ENCODE assay signal across 8 cellular contexts in genomic region chr1:85330711-85331290, GRCh38. TPM values are rescaled to one million over a fixed set of nuclear protein-coding genes. Genes with fewer than 3 reads are reported as not detected.
DNase-seq lines count a peak whose midpoint lies in the region; ATAC-seq and TF ChIP-seq lines count a peak whose summit lies in the region.

No MANE protein-coding gene starts in this region.

- in situ Hi-C loops in IMR-90 (cut with MboI; ENCODE audit: low sequenced_read_pairs) (no loop called here), gastrocnemius medialis (cut with MboI; ENCODE audit: low sequenced_read_pairs in 4 of 4) (no loop called here)

- CTCF ChIA-PET in IMR-90 (lab: Yijun Ruan, JAX) = interaction anchor here (0.6 to 1.2 kb wide), 5 partner anchors 10 to 67 kb away, joined by 3 to 5 read pairs (median 4); no protein-coding TSS in a partner anchor
- CTCF ChIA-PET in CD4-positive, alpha-beta memory T cell (lab: Charles Lee; ENCODE audit: partially characterized antibody) = no interaction called here

- POLR2A ChIA-PET in IMR-90 (lab: Charles Lee; ENCODE audit: unreplicated experiment) = interaction anchor here (0.6 to 2.2 kb wide), 3 partner anchors 10 to 250 kb away, joined by 6 to 7 read pairs (median 6); partner anchors contain the start of gene CCN1
- POLR2A ChIA-PET in CD4-positive, alpha-beta memory T cell (lab: Charles Lee; ENCODE audit: partially characterized antibody) = no interaction called here

- TF ChIP-seq EP300 in esophagus muscularis mucosa (IDR thresholded peaks at IDR 0.05) = no peak

- peak overlapping the region; percentile 84 for H3K18ac ChIP-seq in IMR-90 (ENCODE audit: low read depth, low read length)

- TF ChIP-seq RAD21 in IMR-90 (IDR thresholded peaks at IDR 0.05; ENCODE audit: low read length) = no peak

- peak overlapping the region; percentile 95 for H2AK5ac ChIP-seq in IMR-90 (ENCODE audit: low read depth, low read length)

- H3K9me3 ChIP-seq in IMR-90 (ENCODE audit: control insufficient read depth, insufficient read depth, low read length) (peaks cover 3% of the 10 kb centered on the region), esophagus muscularis mucosa (peaks cover 0 to 8% (median 0%) of the 10 kb centered on the region in 4 donors), gastrocnemius medialis (no peaks in the 10 kb centered on the region)
- H3K9me3 ChIP-seq in CD4-positive, alpha-beta memory T cell (ENCODE audit: control insufficient read depth in 1 of 2, low read length in 2 of 2) = no peaks in the 10 kb centered on the region

- H3K23ac ChIP-seq in IMR-90 (ENCODE audit: low read depth, low read length) = peak overlapping the region; percentile 98

- H4K5ac ChIP-seq in IMR-90 (ENCODE audit: low read depth, low read length) = peak overlapping the region; percentile 82

- H3K9me1 ChIP-seq in IMR-90 (ENCODE audit: insufficient read depth, low read length) = peaks cover 16% of the 10 kb centered on the region

- H2BK15ac ChIP-seq in IMR-90 (ENCODE audit: low read depth, low read length) = peak overlapping the region; percentile 86; the same call in 2 of the 3 replicates

- dilution Hi-C loops in IMR-90 (cut with HindIII; ENCODE audit: low sequenced_read_pairs, unreplicated experiment) = no loop called here

- H3K9me3 Mint-ChIP-seq in T-helper 2 cell treated with Interferon-gamma antibody and Interleukin-4, amounts not matched to agents 5 μg/mL and 100 μg/mL, for 36 hours = peaks cover 12% of the 10 kb centered on the region
- H3K9me3 Mint-ChIP-seq in CD4-positive, alpha-beta memory T cell = peaks cover 6 to 22% (median 14%) of the 10 kb centered on the region in 8 donors

- peak overlapping the region; percentile 26 for H2AFZ ChIP-seq in IMR-90 (replicated peaks; ENCODE audit: low read length, poor library complexity)

- no peak overlapping the region for H3K4me3 Mint-ChIP-seq in T-helper 2 cell treated with Interferon-gamma antibody and Interleukin-4, amounts not matched to agents 5 μg/mL and 100 μg/mL, for 36 hours
- no peak overlapping the region for H3K4me3 Mint-ChIP-seq in CD4-positive, alpha-beta memory T cell

- H4K20me1 ChIP-seq in IMR-90 (ENCODE audit: insufficient read depth, low read length) = no peaks in the 10 kb centered on the region

- ATAC-seq in GM18907 (IDR thresholded peaks at IDR 0.05; ENCODE audit: unreplicated experiment) = peak; percentile 78
- ATAC-seq in IMR-90 (ENCODE audit: low read depth) = peak; percentile 62
- ATAC-seq in gastrocnemius medialis = peak; percentile 35 to 57
- ATAC-seq in GM21576 (IDR thresholded peaks at IDR 0.05; ENCODE audit: unreplicated experiment) = no peak

- peak overlapping the region; percentile 95 for H2AK9ac ChIP-seq in IMR-90 (replicated peaks; ENCODE audit: low read depth, low read length, poor library complexity)

- H2BK120ac ChIP-seq in IMR-90 (ENCODE audit: low read depth, low read length) = peak overlapping the region; percentile 99

- 0 out of 2 replicates have a peak, but pooled peaks cover 2% of the 10 kb centered on the region for H3K36me3 ChIP-seq in IMR-90 (ENCODE audit: control insufficient read depth, insufficient read depth, low read length)
- H3K36me3 ChIP-seq in esophagus muscularis mucosa = no peaks in the 10 kb centered on the region
- no peaks in the 10 kb centered on the region for H3K36me3 ChIP-seq in gastrocnemius medialis
- H3K36me3 ChIP-seq in CD4-positive, alpha-beta memory T cell (ENCODE audit: insufficient read depth, low read length) = no peaks in the 10 kb centered on the region

- peak overlapping the region; percentile 92 for H3K14ac ChIP-seq in IMR-90 (replicated peaks; ENCODE audit: low read depth, low read length)

- no CpG with 5 or more reads among the region's 6 CpGs for WGBS in IMR-90 (ENCODE audit: extremely low coverage in 2 of 2, insufficient read length in 1 of 2), 2 experiments
- 44% methylated on average over 6 of the region's 6 CpGs for WGBS in esophagus muscularis mucosa

- H4K8ac ChIP-seq in IMR-90 (ENCODE audit: low read depth in 2 of 2, low read length in 2 of 2) = peak overlapping the region; percentile 28 to 96

- peaks cover 38% of the 10 kb centered on the region for H3K27me3 Mint-ChIP-seq in T-helper 2 cell treated with Interferon-gamma antibody and Interleukin-4, amounts not matched to agents 5 μg/mL and 100 μg/mL, for 36 hours (ENCODE audit: low read depth)
- H3K27me3 Mint-ChIP-seq in CD4-positive, alpha-beta memory T cell = peaks cover 2 to 5% of the 10 kb centered on the region in 2 donors

- no peaks in the 10 kb centered on the region for H3K36me3 Mint-ChIP-seq in T-helper 2 cell treated with Interferon-gamma antibody and Interleukin-4, amounts not matched to agents 5 μg/mL and 100 μg/mL, for 36 hours (ENCODE audit: low read depth)
- H3K36me3 Mint-ChIP-seq in CD4-positive, alpha-beta memory T cell = peaks cover 0 to 1% of the 10 kb centered on the region in 2 donors

- peak overlapping the region; percentile 100 for H2BK5ac ChIP-seq in IMR-90 (ENCODE audit: low read depth, low read length, poor library complexity, severe bottlenecking)

- H3K4ac ChIP-seq in IMR-90 (ENCODE audit: low read depth, low read length) = peak overlapping the region; percentile 98

- H3K56ac ChIP-seq in IMR-90 (ENCODE audit: extremely low read depth, insufficient read depth, low read length) = peak overlapping the region; percentile 98

- H3K4me3 ChIP-seq in IMR-90 (ENCODE audit: insufficient read depth, low read depth, low read length) (no peak overlapping the region), esophagus muscularis mucosa (no peak overlapping the region), gastrocnemius medialis (no peak overlapping the region)
- H3K4me3 ChIP-seq in CD4-positive, alpha-beta memory T cell (ENCODE audit: low read length in 2 of 2) = no peak overlapping the region

- H2BK20ac ChIP-seq in IMR-90 (ENCODE audit: low read depth, low read length) = peak overlapping the region; percentile 98

- no peaks in the 10 kb centered on the region for H3K27me3 ChIP-seq in IMR-90 (ENCODE audit: control insufficient read depth, insufficient read depth, low read length)
- H3K27me3 ChIP-seq in esophagus muscularis mucosa = no peaks in the 10 kb centered on the region
- no peaks in the 10 kb centered on the region for H3K27me3 ChIP-seq in gastrocnemius medialis
- H3K27me3 ChIP-seq in CD4-positive, alpha-beta memory T cell (ENCODE audit: insufficient read depth, low read length) = no peaks in the 10 kb centered on the region

- DNase-seq in IMR-90 = peak; percentile 99
- DNase-seq in esophagus muscularis mucosa (ENCODE audit: extremely low spot score) = no peak
- peak in 1 of 2 donors; percentile 33 for DNase-seq in gastrocnemius medialis
- no peak for DNase-seq in T-helper 2 cell treated with Interferon-gamma antibody and Interleukin-4, amounts not matched to agents 5 μg/mL and 100 μg/mL, for 36 hours (ENCODE audit: low spot score)
- DNase-seq in NCI-H748 treated with DMSO at 0.1 percent for 48 hours (lab: John Stamatoyannopoulos, UW) = no peak
- DNase-seq in CD4-positive, alpha-beta memory T cell = no peak

- H3K4me1 ChIP-seq in IMR-90 (ENCODE audit: control insufficient read depth, insufficient read depth, low read length) (peaks cover 36% of the 10 kb centered on the region), esophagus muscularis mucosa (peaks cover 25 to 28% (median 26%) of the 10 kb centered on the region in 4 donors), gastrocnemius medialis (peaks cover 25 to 31% of the 10 kb centered on the region in 2 donors)
- H3K4me1 ChIP-seq in CD4-positive, alpha-beta memory T cell (ENCODE audit: insufficient read depth, low read length) = no peaks in the 10 kb centered on the region

- intact Hi-C loops in IMR-90 (cut with micrococcal nuclease) = loop anchor here (5.0 kb wide), 1 partner anchor 246 kb away; no protein-coding TSS in a partner anchor
- intact Hi-C loops in esophagus muscularis mucosa (cut with DNase I) = no loop called here
- intact Hi-C loops in gastrocnemius medialis (cut with DNase I; ENCODE audit: low total_unique reads) = no loop called here
- intact Hi-C loops in CD4-positive, alpha-beta memory T cell (cut with micrococcal nuclease) = no loop called here

- H3K27ac Mint-ChIP-seq in T-helper 2 cell treated with Interferon-gamma antibody and Interleukin-4, amounts not matched to agents 5 μg/mL and 100 μg/mL, for 36 hours = no peak overlapping the region
- H3K27ac Mint-ChIP-seq in CD4-positive, alpha-beta memory T cell = no peak overlapping the region

- peak overlapping the region; percentile 97 for H4K91ac ChIP-seq in IMR-90 (ENCODE audit: insufficient read depth, low read depth, low read length)

- TF ChIP-seq CTCF in IMR-90 (conservative IDR thresholded peaks at IDR 0.05; ENCODE audit: low read depth, low read length) = no peak
- no peak for TF ChIP-seq CTCF in esophagus muscularis mucosa (IDR thresholded peaks at IDR 0.05)
- TF ChIP-seq CTCF in gastrocnemius medialis (IDR thresholded peaks at IDR 0.05 in 4 of 5, conservative IDR thresholded peaks at IDR 0.05 in 1 of 5) = no peak

- H3K79me1 ChIP-seq in IMR-90 (ENCODE audit: low read depth in 1 of 2, low read length in 2 of 2) = peaks cover 33 to 66% of the 10 kb centered on the region in 2 experiments

- peak overlapping the region; percentile 60 for H3K9ac ChIP-seq in IMR-90 (ENCODE audit: low read depth, low read length)

- peak; percentile 16; the same call in 1 of the 2 replicates for TF ChIP-seq POLR2A in IMR-90 (IDR thresholded peaks at IDR 0.05; ENCODE audit: low read depth, low read length)
- TF ChIP-seq POLR2A in esophagus muscularis mucosa (IDR thresholded peaks at IDR 0.05; ENCODE audit: low read depth) = no peak
- no peak for TF ChIP-seq POLR2A in gastrocnemius medialis (IDR thresholded peaks at IDR 0.05)

- H3K27ac ChIP-seq in IMR-90 (ENCODE audit: insufficient read depth, low read length) = peak overlapping the region; percentile 86
- H3K27ac ChIP-seq in esophagus muscularis mucosa (replicated peaks in 1 of 4) = peak overlapping the region; percentile 20 to 68 (median 46)
- peak overlapping the region; percentile 48 to 77 (median 72) for H3K27ac ChIP-seq in gastrocnemius medialis
- no peak overlapping the region for H3K27ac ChIP-seq in CD4-positive, alpha-beta memory T cell (ENCODE audit: low read depth, low read length)

- peaks cover 5% of the 10 kb centered on the region for H3K4me1 Mint-ChIP-seq in T-helper 2 cell treated with Interferon-gamma antibody and Interleukin-4, amounts not matched to agents 5 μg/mL and 100 μg/mL, for 36 hours (ENCODE audit: low read depth)
- peaks cover 2 to 8% (median 5%) of the 10 kb centered on the region in 4 donors for H3K4me1 Mint-ChIP-seq in CD4-positive, alpha-beta memory T cell

- peak overlapping the region; percentile 56 for H3K4me2 ChIP-seq in IMR-90 (ENCODE audit: low read depth, low read length)

- TSS peak; percentile 26 for BruUV-seq in IMR-90 (replicated peaks; lab: Mats Ljungman, UMichigan)

RNA-seq across cellular contexts. Expression of gene BCL10, which starts 54.4 kb away (rescaled TPM):
- total RNA-seq in IMR-90 (2012; rRNA removed) (30.5 and 51.4 TPM in 2 replicates), esophagus muscularis mucosa (10 to 100 TPM in 2 of 4 donors, 1 to 10 TPM in 2; 8.7 to 15.1 (median 10.8) TPM), gastrocnemius medialis (1 to 10 TPM; 4.3 to 6.4 (median 5.4) TPM)
- polyA plus RNA-seq in IMR-90 (2012; rRNA removed) = 11.2 and 15.3 TPM in 2 replicates
- 3.2 and 4.2 TPM in 2 replicates for polyA plus RNA-seq in IMR-90 (2012; cell fraction: cytosol; rRNA removed)
- polyA plus RNA-seq in IMR-90 (2012; cell fraction: nucleus; rRNA removed; ENCODE audit: low replicate concordance) = 4.7 and 10.9 TPM in 2 replicates
- 10 to 100 TPM; 36.1 to 37.0 TPM for total RNA-seq in CD4-positive, alpha-beta memory T cell
- 10 to 100 TPM; 21.2 to 25.4 TPM for polyA plus RNA-seq in CD4-positive, alpha-beta memory T cell
